ENCODE assay signal across 9 cellular contexts in the genomic region with DNA sequence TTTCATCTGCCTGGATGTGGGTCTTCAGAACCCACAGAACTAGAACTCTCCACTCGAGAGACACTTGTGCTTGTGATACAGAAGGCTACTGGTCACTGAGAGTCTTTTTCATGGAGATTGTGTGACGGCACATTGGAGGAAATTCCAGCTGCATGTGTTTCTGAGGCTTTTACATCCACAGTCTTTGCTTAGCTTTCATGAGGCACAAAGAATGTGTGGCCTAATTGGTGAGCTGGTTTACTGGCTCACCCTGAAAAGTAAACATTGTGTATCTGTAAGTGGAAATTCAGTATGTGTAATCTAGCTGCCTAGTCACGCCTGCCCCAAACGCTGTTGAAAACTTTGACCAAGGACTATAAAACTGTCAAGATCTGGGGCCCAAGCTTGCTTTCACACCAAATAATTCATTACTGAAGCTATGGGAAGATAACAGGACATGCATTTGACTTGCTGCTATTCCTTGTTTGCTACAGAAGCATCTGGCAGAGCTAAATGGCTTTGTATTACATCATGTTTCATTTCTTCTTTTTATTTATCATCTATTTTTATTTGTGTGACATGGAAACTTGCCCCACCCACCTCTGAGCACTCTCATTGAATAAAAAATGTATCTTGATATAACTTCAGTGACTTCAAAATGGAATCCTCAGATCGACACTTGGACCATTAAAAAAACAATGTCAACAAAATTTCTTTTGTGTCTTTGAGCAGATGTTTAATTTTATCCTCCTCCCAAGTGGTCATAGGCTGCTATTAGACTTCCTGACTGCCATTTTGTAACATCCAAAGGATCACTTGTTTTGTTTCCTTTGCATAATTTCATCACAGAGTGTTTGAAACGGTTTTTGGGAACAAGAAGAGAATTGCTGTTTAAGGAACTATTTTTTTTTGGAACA.
A peak's percentile ranks its signal among the peaks of the same experiment; 100 is the strongest.
DNase-seq lines count a peak whose midpoint lies in the region; ATAC-seq and TF ChIP-seq lines count a peak whose summit lies in the region.
"Had no signal": no experiment of that assay in that cellular context is flagged by ENCODE, and none has a peak within 500 bp of the region (broad histone marks: within the 10 kb centered on the region; RNA-seq: fewer than 3 reads in every experiment).

No MANE protein-coding gene starts in this region.

- H3K27me3 Mint-ChIP-seq in activated CD8-positive, alpha-beta T cell treated with anti-CD3 and anti-CD28 coated beads for 36 hours = no peaks in the 10 kb centered on the region

- H3K36me3 ChIP-seq in Peyer's patch = no peaks in the 10 kb centered on the region
- no peaks in the 10 kb centered on the region for H3K36me3 ChIP-seq in gastroesophageal sphincter
- no peaks in the 10 kb centered on the region for H3K36me3 ChIP-seq in upper lobe of right lung

- TF ChIP-seq POLR2A in Peyer's patch (IDR thresholded peaks at IDR 0.05) (no peak), gastroesophageal sphincter (IDR thresholded peaks at IDR 0.05) (no peak)

- intact Hi-C loops in upper lobe of right lung (cut with DNase I) = no loop called here
- intact Hi-C loops in activated CD8-positive, alpha-beta T cell treated with anti-CD3 and anti-CD28 coated beads for 36 hours (cut with micrococcal nuclease) = no loop called here

- H3K27ac Mint-ChIP-seq in activated CD8-positive, alpha-beta T cell treated with anti-CD3 and anti-CD28 coated beads for 36 hours = no peak overlapping the region

- peak overlapping the region in 3 of 4 donors; percentile 0 to 40 (median 28) for H3K27ac ChIP-seq in Peyer's patch
- H3K27ac ChIP-seq in gastroesophageal sphincter = peak overlapping the region in 2 of 4 donors; percentile 1 to 31
- H3K27ac ChIP-seq in upper lobe of right lung = peak overlapping the region; percentile 47

- H3K9me3 Mint-ChIP-seq in activated CD8-positive, alpha-beta T cell treated with anti-CD3 and anti-CD28 coated beads for 36 hours = no peaks in the 10 kb centered on the region

- peak; percentile 35 for ATAC-seq in gastroesophageal sphincter
- ATAC-seq in upper lobe of right lung = peak; percentile 86
- ATAC-seq in activated CD8-positive, alpha-beta T cell treated with anti-CD3 and anti-CD28 coated beads for 36 hours = no peak

- no peaks in the 10 kb centered on the region for H3K36me3 Mint-ChIP-seq in activated CD8-positive, alpha-beta T cell treated with anti-CD3 and anti-CD28 coated beads for 36 hours (ENCODE audit: low read depth)

- POLR2A ChIA-PET in activated CD8-positive, alpha-beta T cell treated with anti-CD3 and anti-CD28 coated beads for 36 hours (lab: Charles Lee) = no interaction called here

- H3K4me1 Mint-ChIP-seq in activated CD8-positive, alpha-beta T cell treated with anti-CD3 and anti-CD28 coated beads for 36 hours (ENCODE audit: low read depth) = no peaks in the 10 kb centered on the region

- no peaks in the 10 kb centered on the region for H3K27me3 ChIP-seq in Peyer's patch
- no peaks in the 10 kb centered on the region for H3K27me3 ChIP-seq in gastroesophageal sphincter
- no peaks in the 10 kb centered on the region for H3K27me3 ChIP-seq in upper lobe of right lung

- CTCF ChIA-PET in activated CD8-positive, alpha-beta T cell treated with anti-CD3 and anti-CD28 coated beads for 36 hours (lab: Charles Lee) = no interaction called here

- no peak for TF ChIP-seq CTCF in Peyer's patch (IDR thresholded peaks at IDR 0.05)
- no peak for TF ChIP-seq CTCF in gastroesophageal sphincter (IDR thresholded peaks at IDR 0.05)
- no peak for TF ChIP-seq CTCF in upper lobe of right lung (IDR thresholded peaks at IDR 0.05)
- TF ChIP-seq CTCF in activated CD8-positive, alpha-beta T cell treated with anti-CD3 and anti-CD28 coated beads for 36 hours (IDR thresholded peaks at IDR 0.05) = no peak

- H3K4me3 ChIP-seq in Peyer's patch = no peak overlapping the region
- H3K4me3 ChIP-seq in gastroesophageal sphincter = no peak overlapping the region
- H3K4me3 ChIP-seq in upper lobe of right lung = no peak overlapping the region

- no peak for TF ChIP-seq EP300 in gastroesophageal sphincter (IDR thresholded peaks at IDR 0.05)

- H3K9me3 ChIP-seq in Peyer's patch (no peaks in the 10 kb centered on the region), gastroesophageal sphincter (no peaks in the 10 kb centered on the region), upper lobe of right lung (no peaks in the 10 kb centered on the region)

- no peak overlapping the region for H3K4me3 Mint-ChIP-seq in activated CD8-positive, alpha-beta T cell treated with anti-CD3 and anti-CD28 coated beads for 36 hours

- 34 to 44% methylated on average over 6 of the region's 6 CpGs for WGBS in gastroesophageal sphincter (ENCODE audit: low coverage in 1 of 2), 2 donors

- H3K4me1 ChIP-seq in Peyer's patch (no peaks in the 10 kb centered on the region), gastroesophageal sphincter (no peaks in the 10 kb centered on the region), upper lobe of right lung (peaks cover 20% of the 10 kb centered on the region)

- DNase-seq in NCI-H2081 (lab: John Stamatoyannopoulos, UW) (peak; percentile 27 to 65), NCI-H2081 treated with DMSO at 0.1 percent for 48 hours (lab: John Stamatoyannopoulos, UW) (no peak), Peyer's patch (no peak), upper lobe of right lung (no peak), GDM1 (lab: John Stamatoyannopoulos, UW) (no peak), activated T-cell treated with anti-CD3 and anti-CD28 coated beads for 4 hours (no peak)
- DNase-seq in activated CD8-positive, alpha-beta T cell treated with anti-CD3 and anti-CD28 coated beads for 36 hours = no peak
- DNase-seq: head of caudate nucleus had no signal

Comparison
In these comparisons a context has a peak if more than half of its experiments do, and no peak if none do; other contexts are left out.
1. DNase-seq: peak in NCI-H2081 (2 of 2); none in NCI-H2081 treated with DMSO at 0.1 percent for 48 hours (single experiment), Peyer's patch (0 of 3), upper lobe of right lung (single experiment), GDM1 (single experiment), activated T-cell treated with anti-CD3 and anti-CD28 coated beads for 4 hours (single experiment) and activated CD8-positive, alpha-beta T cell treated with anti-CD3 and anti-CD28 coated beads for 36 hours (single experiment).